ENCODE assay signal across 8 cellular contexts in the genomic region with DNA sequence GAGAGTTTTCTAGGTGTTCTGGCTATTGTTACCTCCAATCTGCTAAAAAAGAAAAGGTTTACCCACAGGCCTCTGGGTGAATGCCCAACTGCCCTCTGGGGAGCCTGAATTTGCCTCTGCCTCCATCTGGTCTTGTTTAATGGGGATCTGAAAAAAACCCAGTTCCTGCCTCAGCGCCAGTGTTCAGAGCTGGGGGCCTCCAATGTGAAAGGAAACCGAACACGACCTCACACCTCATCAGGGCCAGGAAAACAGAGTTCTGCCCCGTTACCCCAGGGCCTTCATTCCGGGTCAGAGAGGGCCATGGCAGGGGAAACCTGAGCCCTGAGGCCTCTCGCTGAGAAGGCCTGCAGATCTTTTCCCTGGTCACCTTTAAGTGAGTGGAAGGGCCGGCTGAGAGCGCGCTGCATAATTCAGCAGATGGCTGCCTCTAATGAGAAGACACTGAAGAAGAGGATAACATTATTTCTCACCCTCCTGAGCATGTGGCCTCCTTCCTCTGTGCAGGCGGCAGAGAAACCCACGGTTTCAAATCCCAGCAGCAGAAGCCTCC. TPM values are rescaled to one million over a fixed set of nuclear protein-coding genes. Genes with fewer than 3 reads are reported as not detected.
DNase-seq lines count a peak whose midpoint lies in the region; ATAC-seq lines count a peak whose summit lies in the region.

No MANE protein-coding gene starts in this region.

- intact Hi-C loops in activated CD4-positive, alpha-beta T cell treated with anti-CD3 and anti-CD28 coated beads, Interleukin-2, amount 10 ng/mL, durations not matched to agents 24 days and 14 days (cut with micrococcal nuclease): no loop called here
- intact Hi-C loops in activated T-helper 2 cell treated with anti-CD3 and anti-CD28 coated beads, Interferon-gamma antibody, Interleukin-2, Interleukin-4, amounts not matched to agents 10 μg/mL and 5 μg/mL and 100 μg/mL, durations not matched to agents 14 hours and 24 hours and 36 hours (cut with micrococcal nuclease): loop anchor here (5.0 kb wide), 1 partner anchor 186 kb away; a partner anchor contains a TSS

- peaks cover 10 to 11% of the 10 kb centered on the region in 2 donors for H3K4me1 ChIP-seq in mucosa of rectum (ENCODE audit: control insufficient read depth in 2 of 2, insufficient read depth in 2 of 2, low read length in 2 of 2)

- peaks cover 48% of the 10 kb centered on the region for H3K4me1 Mint-ChIP-seq in activated CD4-positive, alpha-beta T cell treated with anti-CD3 and anti-CD28 coated beads, Interleukin-2, amount 10 ng/mL, durations not matched to agents 24 days and 14 days
- peaks cover 50% of the 10 kb centered on the region for H3K4me1 Mint-ChIP-seq in activated T-helper 2 cell treated with anti-CD3 and anti-CD28 coated beads, Interferon-gamma antibody, Interleukin-2, Interleukin-4, amounts not matched to agents 10 μg/mL and 5 μg/mL and 100 μg/mL, durations not matched to agents 14 hours and 24 hours and 36 hours (ENCODE audit: low read depth)

- H3K9me3 ChIP-seq in mucosa of rectum (ENCODE audit: control insufficient read depth in 2 of 2, low read length in 2 of 2): no peaks in the 10 kb centered on the region

- H3K9me3 Mint-ChIP-seq in activated CD4-positive, alpha-beta T cell treated with anti-CD3 and anti-CD28 coated beads, Interleukin-2, amount 10 ng/mL, durations not matched to agents 24 days and 14 days: no peaks in the 10 kb centered on the region
- H3K9me3 Mint-ChIP-seq in activated T-helper 2 cell treated with anti-CD3 and anti-CD28 coated beads, Interferon-gamma antibody, Interleukin-2, Interleukin-4, amounts not matched to agents 10 μg/mL and 5 μg/mL and 100 μg/mL, durations not matched to agents 14 hours and 24 hours and 36 hours: no peaks in the 10 kb centered on the region

- no peaks in the 10 kb centered on the region for H3K27me3 ChIP-seq in mucosa of rectum (ENCODE audit: control insufficient read depth in 2 of 2, insufficient read depth in 2 of 2, low read length in 2 of 2)

- peaks cover 23% of the 10 kb centered on the region for H3K36me3 Mint-ChIP-seq in activated CD4-positive, alpha-beta T cell treated with anti-CD3 and anti-CD28 coated beads, Interleukin-2, amount 10 ng/mL, durations not matched to agents 24 days and 14 days (ENCODE audit: low read depth)
- H3K36me3 Mint-ChIP-seq in activated T-helper 2 cell treated with anti-CD3 and anti-CD28 coated beads, Interferon-gamma antibody, Interleukin-2, Interleukin-4, amounts not matched to agents 10 μg/mL and 5 μg/mL and 100 μg/mL, durations not matched to agents 14 hours and 24 hours and 36 hours (ENCODE audit: low read depth): peaks cover 52% of the 10 kb centered on the region

- peak overlapping the region; percentile 40 to 44 for H3K9ac ChIP-seq in mucosa of rectum (ENCODE audit: low read depth in 1 of 2, low read length in 2 of 2)

- peak overlapping the region; percentile 77 to 83 for H3K27ac ChIP-seq in mucosa of rectum (ENCODE audit: low read depth in 2 of 2, low read length in 2 of 2)

- H3K4me3 Mint-ChIP-seq in activated CD4-positive, alpha-beta T cell treated with anti-CD3 and anti-CD28 coated beads, Interleukin-2, amount 10 ng/mL, durations not matched to agents 24 days and 14 days: peak overlapping the region; percentile 96
- peak overlapping the region; percentile 90 for H3K4me3 Mint-ChIP-seq in activated T-helper 2 cell treated with anti-CD3 and anti-CD28 coated beads, Interferon-gamma antibody, Interleukin-2, Interleukin-4, amounts not matched to agents 10 μg/mL and 5 μg/mL and 100 μg/mL, durations not matched to agents 14 hours and 24 hours and 36 hours (ENCODE audit: low read depth)

- no peak overlapping the region for H3K4me3 ChIP-seq in mucosa of rectum (ENCODE audit: low read length in 2 of 2)

- H3K27ac Mint-ChIP-seq in activated CD4-positive, alpha-beta T cell treated with anti-CD3 and anti-CD28 coated beads, Interleukin-2, amount 10 ng/mL, durations not matched to agents 24 days and 14 days: peak overlapping the region; percentile 99
- H3K27ac Mint-ChIP-seq in activated T-helper 2 cell treated with anti-CD3 and anti-CD28 coated beads, Interferon-gamma antibody, Interleukin-2, Interleukin-4, amounts not matched to agents 10 μg/mL and 5 μg/mL and 100 μg/mL, durations not matched to agents 14 hours and 24 hours and 36 hours: peak overlapping the region; percentile 100

- DNase-seq in activated CD4-positive, alpha-beta T cell treated with anti-CD3 and anti-CD28 coated beads, Interleukin-2, amount 10 ng/mL, durations not matched to agents 24 days and 14 days: peak; percentile 74
- no peak for DNase-seq in activated CD4-positive, alpha-beta T cell treated with anti-CD3 and anti-CD28 coated beads for 1 hour
- no peak for DNase-seq in activated T-helper 2 cell treated with anti-CD3 and anti-CD28 coated beads, Interferon-gamma antibody, Interleukin-2, Interleukin-4, amounts not matched to agents 10 μg/mL and 5 μg/mL and 100 μg/mL, durations not matched to agents 14 hours and 24 hours and 36 hours (ENCODE audit: low spot score)
- DNase-seq in left lobe of liver (ENCODE audit: low spot score): no peak
- no peak for DNase-seq in dedifferentiated amniotic fluid mesenchymal stem cell (ENCODE audit: extremely low spot score)

- H3K36me3 ChIP-seq in mucosa of rectum (ENCODE audit: control insufficient read depth in 2 of 2, insufficient read depth in 2 of 2, low read length in 2 of 2): no peaks in the 10 kb centered on the region

- H3K27me3 Mint-ChIP-seq in activated CD4-positive, alpha-beta T cell treated with anti-CD3 and anti-CD28 coated beads, Interleukin-2, amount 10 ng/mL, durations not matched to agents 24 days and 14 days: no peaks in the 10 kb centered on the region
- no peaks in the 10 kb centered on the region for H3K27me3 Mint-ChIP-seq in activated T-helper 2 cell treated with anti-CD3 and anti-CD28 coated beads, Interferon-gamma antibody, Interleukin-2, Interleukin-4, amounts not matched to agents 10 μg/mL and 5 μg/mL and 100 μg/mL, durations not matched to agents 14 hours and 24 hours and 36 hours (ENCODE audit: low read depth)

- ATAC-seq in HG03175 (IDR thresholded peaks at IDR 0.05; ENCODE audit: unreplicated experiment): peak; percentile 40
- no peak for ATAC-seq in left lobe of liver
- ATAC-seq in activated CD4-positive, CD25-positive, alpha-beta regulatory T cell treated with anti-CD3 and anti-CD28 coated beads, Interleukin-2, amount 50 U/mL, for 24 hours: no peak

RNA-seq across cellular contexts. Expression of a gene that starts 6.8 kb away (rescaled TPM):
- 151 and 153 TPM in 2 replicates for total RNA-seq in activated CD4-positive, alpha-beta T cell treated with anti-CD3 and anti-CD28 coated beads, Interleukin-2, amount 10 ng/mL, durations not matched to agents 24 days and 14 days
- 175 and 179 TPM in 2 replicates for total RNA-seq in activated T-helper 2 cell treated with anti-CD3 and anti-CD28 coated beads, Interferon-gamma antibody, Interleukin-2, Interleukin-4, amounts not matched to agents 10 μg/mL and 5 μg/mL and 100 μg/mL, durations not matched to agents 14 hours and 24 hours and 36 hours
- 13.7 TPM for total RNA-seq in left lobe of liver

Comparison
In these comparisons a context has a peak if more than half of its experiments do, and no peak if none do; other contexts are left out.
1. RNA of a gene that starts 6.8 kb away (total RNA-seq): 175 to 179 TPM in activated T-helper 2 cell treated with anti-CD3 and anti-CD28 coated beads, Interferon-gamma antibody, Interleukin-2, Interleukin-4, amounts not matched to agents 10 μg/mL and 5 μg/mL and 100 μg/mL, durations not matched to agents 14 hours and 24 hours and 36 hours and 151 to 153 TPM in activated CD4-positive, alpha-beta T cell treated with anti-CD3 and anti-CD28 coated beads, Interleukin-2, amount 10 ng/mL, durations not matched to agents 24 days and 14 days; 13.7 TPM in left lobe of liver (single experiment); every median in the first group is over 10 times any median in the second.